16 cellular contexts compared by ENCODE assay signal in genomic region chr12:25755681-25756260, GRCh38.
"Had no signal": no experiment of that assay in that cellular context is flagged by ENCODE, and none has a peak within 500 bp of the region (broad histone marks: within the 10 kb centered on the region; RNA-seq: fewer than 3 reads in every experiment).

No MANE protein-coding gene starts in this region.

- ATAC-seq: lower lobe of right lung; sciatic nerve; stimulated activated effector memory CD8-positive, alpha-beta T cell treated with anti-CD3 and anti-CD28 coated beads, Interleukin-12 subunit alpha, Interleukin-12 subunit beta, amount 100 ng/mL, for 72 hours; T-helper 17 cell had no signal

- DNase-seq: activated CD4-positive, alpha-beta T cell treated with anti-CD3 and anti-CD28 coated beads for 1 hour; activated CD8-positive, alpha-beta memory T cell treated with anti-CD3 and anti-CD28 coated beads for 24 hours; activated CD8-positive, alpha-beta memory T cell treated with anti-CD3 and anti-CD28 coated beads, Interleukin-2, amount 50 U/mL, for 48 hours; activated effector memory CD4-positive, alpha-beta T cell treated with anti-CD3 and anti-CD28 coated beads, Interleukin-2, amount 50 U/mL, for 16 hours; activated T-cell treated with anti-CD3 and anti-CD28 coated beads, Interleukin-2, amount 50 U/mL, for 48 hours; lower lobe of right lung; stimulated activated CD4-positive, alpha-beta T cell treated with anti-CD3 and anti-CD28 coated beads, Interleukin-4, amount 100 ng/mL, for 24 hours; T-helper 17 cell; testis had no signal

- H3K27me3 Mint-ChIP-seq: activated naive CD4-positive, alpha-beta T cell treated with anti-CD3 and anti-CD28 coated beads, Interleukin-2, amount 50 U/mL, for 24 hours; T-helper 17 cell; type B pancreatic cell had no signal

- H3K9me3 Mint-ChIP-seq: activated naive CD4-positive, alpha-beta T cell treated with anti-CD3 and anti-CD28 coated beads, Interleukin-2, amount 50 U/mL, for 24 hours; mesothelial cell of epicardium; nephron; type B pancreatic cell had no signal

- H3K36me3 Mint-ChIP-seq: activated naive CD4-positive, alpha-beta T cell treated with anti-CD3 and anti-CD28 coated beads, Interleukin-2, amount 50 U/mL, for 24 hours; mesothelial cell of epicardium; stimulated activated effector memory CD8-positive, alpha-beta T cell treated with anti-CD3 and anti-CD28 coated beads, Interleukin-12 subunit alpha, Interleukin-12 subunit beta, amount 100 ng/mL, for 72 hours; type B pancreatic cell had no signal

- H3K4me3 Mint-ChIP-seq: activated naive CD4-positive, alpha-beta T cell treated with anti-CD3 and anti-CD28 coated beads, Interleukin-2, amount 50 U/mL, for 24 hours; mesothelial cell of epicardium; nephron; stimulated activated effector memory CD8-positive, alpha-beta T cell treated with anti-CD3 and anti-CD28 coated beads, Interleukin-12 subunit alpha, Interleukin-12 subunit beta, amount 100 ng/mL, for 72 hours; T-helper 17 cell; type B pancreatic cell had no signal

- H3K4me1 Mint-ChIP-seq: activated naive CD4-positive, alpha-beta T cell treated with anti-CD3 and anti-CD28 coated beads, Interleukin-2, amount 50 U/mL, for 24 hours; stimulated activated effector memory CD8-positive, alpha-beta T cell treated with anti-CD3 and anti-CD28 coated beads, Interleukin-12 subunit alpha, Interleukin-12 subunit beta, amount 100 ng/mL, for 72 hours; T-helper 17 cell had no signal

- H3K4me3 ChIP-seq: esophagus muscularis mucosa, lower lobe of right lung, testis had no signal

- H3K27ac Mint-ChIP-seq: activated naive CD4-positive, alpha-beta T cell treated with anti-CD3 and anti-CD28 coated beads, Interleukin-2, amount 50 U/mL, for 24 hours; stimulated activated effector memory CD8-positive, alpha-beta T cell treated with anti-CD3 and anti-CD28 coated beads, Interleukin-12 subunit alpha, Interleukin-12 subunit beta, amount 100 ng/mL, for 72 hours; T-helper 17 cell; type B pancreatic cell had no signal
